Comparison of ENCODE assay signal across 1 cellular context in genomic region chr2:120686511-120687168, GRCh38.
TF ChIP-seq lines count a peak whose summit lies in the region.

No MANE protein-coding gene starts in this region.

TF ChIP-seq in GM23338, 12 proteins besides CTCF, POLR2A, EP300 and RAD21:
- TF ChIP-seq ZNF462 (CRISPR knock-in tag; IDR thresholded peaks at IDR 0.05) (no peak), NANOG (IDR thresholded peaks at IDR 0.05; ENCODE audit: borderline replicate concordance) (no peak), ZNF331 (CRISPR knock-in tag; IDR thresholded peaks at IDR 0.05; ENCODE audit: low read depth) (no peak), JUNB (IDR thresholded peaks at IDR 0.05; ENCODE audit: unreplicated experiment) (no peak), EZH2phosphoT487 (IDR thresholded peaks at IDR 0.05; ENCODE audit: unreplicated experiment) (no peak), REST (IDR thresholded peaks at IDR 0.05; ENCODE audit: unreplicated experiment) (no peak)
